ENCODE assay signal across 1 cellular context in the genomic region with DNA sequence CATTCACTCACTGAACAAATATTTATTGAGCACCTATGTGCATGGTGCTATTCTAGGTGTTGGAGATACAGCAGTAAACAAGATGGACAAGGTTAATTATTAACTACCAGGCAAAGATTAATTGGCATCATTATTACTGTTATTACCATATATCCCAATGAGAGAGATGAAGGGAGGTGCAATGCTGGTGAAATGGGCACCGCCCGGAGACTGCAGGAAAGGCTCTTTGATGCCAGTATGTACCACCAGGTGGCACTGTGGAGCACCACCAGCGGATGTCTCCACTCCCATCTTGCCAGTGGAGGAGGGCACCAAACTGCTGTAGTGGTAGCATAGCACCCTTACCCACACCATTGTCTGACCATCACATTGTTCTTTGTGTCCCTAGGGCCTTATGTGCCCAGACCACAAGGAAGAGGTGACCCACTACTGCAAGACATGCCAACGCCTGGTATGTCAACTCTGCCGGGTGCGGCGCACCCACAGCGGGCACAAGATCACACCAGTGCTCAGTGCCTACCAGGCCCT.
TF ChIP-seq lines count a peak whose summit lies in the region.

No MANE protein-coding gene starts in this region.

TF ChIP-seq in K562, 482 proteins besides CTCF, POLR2A, EP300 and RAD21:
- peak; percentile 39; the same call in 1 of the 2 replicates for TF ChIP-seq CREM (IDR thresholded peaks at IDR 0.05; ENCODE audit: low read depth)
- TF ChIP-seq PHTF2 (CRISPR knock-in tag; IDR thresholded peaks at IDR 0.05) = no peak
- no peak for TF ChIP-seq TCF7L2 (IDR thresholded peaks at IDR 0.05; ENCODE audit: low read depth, low read length)
- TF ChIP-seq MYNN (IDR thresholded peaks at IDR 0.05) = peak; percentile 80; the same call in 1 of the 2 replicates
- no peak for TF ChIP-seq MYNN (CRISPR knock-in tag; IDR thresholded peaks at IDR 0.05)
- peak; percentile 50; the same call in 1 of the 2 replicates for TF ChIP-seq MTA3 (IDR thresholded peaks at IDR 0.05; ENCODE audit: borderline replicate concordance)
- 0 out of 2 replicates have a peak, but pooled peaks have one; percentile 52 for TF ChIP-seq SMAD3 (CRISPR knock-in tag; conservative IDR thresholded peaks at IDR 0.05)
- peak; percentile 74; the same call in 1 of the 2 replicates for TF ChIP-seq CTBP1 (IDR thresholded peaks at IDR 0.05; ENCODE audit: borderline replicate concordance)
- peak; percentile 72 for TF ChIP-seq SMC3 (conservative IDR thresholded peaks at IDR 0.05; ENCODE audit: insufficient read depth, low read depth, low read length)
- TF ChIP-seq, protein P1, sequence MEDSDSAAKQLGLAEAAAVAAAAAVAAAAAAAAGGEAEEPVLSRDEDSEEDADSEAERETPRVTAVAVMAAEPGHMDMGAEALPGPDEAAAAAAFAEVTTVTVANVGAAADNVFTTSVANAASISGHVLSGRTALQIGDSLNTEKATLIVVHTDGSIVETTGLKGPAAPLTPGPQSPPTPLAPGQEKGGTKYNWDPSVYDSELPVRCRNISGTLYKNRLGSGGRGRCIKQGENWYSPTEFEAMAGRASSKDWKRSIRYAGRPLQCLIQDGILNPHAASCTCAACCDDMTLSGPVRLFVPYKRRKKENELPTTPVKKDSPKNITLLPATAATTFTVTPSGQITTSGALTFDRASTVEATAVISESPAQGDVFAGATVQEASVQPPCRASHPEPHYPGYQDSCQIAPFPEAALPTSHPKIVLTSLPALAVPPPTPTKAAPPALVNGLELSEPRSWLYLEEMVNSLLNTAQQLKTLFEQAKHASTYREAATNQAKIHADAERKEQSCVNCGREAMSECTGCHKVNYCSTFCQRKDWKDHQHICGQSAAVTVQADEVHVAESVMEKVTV (CRISPR knock-in tag; IDR thresholded peaks at IDR 0.05) = 0 out of 2 replicates have a peak, but pooled peaks have one; percentile 35
- 0 out of 2 replicates have a peak, but pooled peaks have one; percentile 50 for TF ChIP-seq XRCC5 (IDR thresholded peaks at IDR 0.05; ENCODE audit: low read depth, low read length)
- TF ChIP-seq NFE2L1 (tag; IDR thresholded peaks at IDR 0.05; ENCODE audit: borderline replicate concordance, low read depth) = no peak
- TF ChIP-seq WHSC1 (IDR thresholded peaks at IDR 0.05; ENCODE audit: low read length) = peak; percentile 23
- 0 out of 2 replicates have a peak, but pooled peaks have one; percentile 30 for TF ChIP-seq RB1 (IDR thresholded peaks at IDR 0.05; ENCODE audit: low read depth)
- peak; percentile 48; the same call in 1 of the 2 replicates for TF ChIP-seq ETV1 (tag; conservative IDR thresholded peaks at IDR 0.05; ENCODE audit: low read depth)
- peak in 2 of 3 experiments; percentile 36 for TF ChIP-seq YY1 (IDR thresholded peaks at IDR 0.05; ENCODE audit: borderline replicate concordance in 1 of 3, control insufficient read depth in 1 of 3, extremely low read depth in 1 of 3, insufficient read depth in 3 of 3, insufficient read length in 1 of 3, insufficient replicate concordance in 2 of 3, low read depth in 1 of 3, low read length in 2 of 3)
- TF ChIP-seq CCNT2 (IDR thresholded peaks at IDR 0.05; ENCODE audit: borderline replicate concordance, extremely low read depth, insufficient read length, low read depth, low read length) = no peak
- 0 out of 4 replicates have a peak, but pooled peaks of 1 of the 2 experiments have one; percentile 51 for TF ChIP-seq MAZ (CRISPR knock-in tag; conservative IDR thresholded peaks at IDR 0.05 in 1 of 2, IDR thresholded peaks at IDR 0.05 in 1 of 2)
- TF ChIP-seq STAG1 (CRISPR knock-in tag; IDR thresholded peaks at IDR 0.05; ENCODE audit: borderline replicate concordance) = peak; percentile 56; the same call in 1 of the 2 replicates
- TF ChIP-seq NCOA4 (IDR thresholded peaks at IDR 0.05; ENCODE audit: partially characterized antibody) = no peak
- TF ChIP-seq, protein P2, sequence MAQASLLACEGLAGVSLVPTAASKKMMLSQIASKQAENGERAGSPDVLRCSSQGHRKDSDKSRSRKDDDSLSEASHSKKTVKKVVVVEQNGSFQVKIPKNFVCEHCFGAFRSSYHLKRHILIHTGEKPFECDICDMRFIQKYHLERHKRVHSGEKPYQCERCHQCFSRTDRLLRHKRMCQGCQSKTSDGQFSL (CRISPR knock-in tag; IDR thresholded peaks at IDR 0.05) = peak; percentile 51; the same call in 1 of the 2 replicates
- TF ChIP-seq, protein P2 (tag; IDR thresholded peaks at IDR 0.05) = no peak
- 0 out of 2 replicates have a peak, but pooled peaks have one; percentile 37 for TF ChIP-seq GATAD2A (IDR thresholded peaks at IDR 0.05)
- peak; percentile 77; the same call in 1 of the 2 replicates for TF ChIP-seq HNRNPL (IDR thresholded peaks at IDR 0.05; ENCODE audit: low read depth, low read length)
